In the genomic region with DNA sequence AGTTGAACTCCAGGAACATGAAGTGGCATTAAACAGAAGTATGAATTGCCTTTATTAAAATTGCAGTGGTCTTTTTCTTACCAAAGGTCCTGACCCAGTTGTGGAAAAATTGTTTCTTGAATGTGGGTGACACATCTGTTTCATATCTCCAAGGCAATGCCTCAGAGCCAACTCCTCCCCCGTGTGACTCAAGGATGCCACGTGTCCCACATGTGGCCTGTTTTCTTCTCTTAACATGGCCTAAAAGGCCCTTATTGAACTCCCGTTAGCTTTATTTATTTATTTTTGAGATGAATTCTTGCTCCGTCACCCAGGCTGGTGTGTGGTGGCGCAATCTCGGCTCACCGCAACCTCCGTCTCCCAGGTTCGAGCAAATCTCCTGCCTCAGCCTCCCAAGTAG, we compare ENCODE assay signal across 11 cellular contexts.
DNase-seq lines count a peak whose midpoint lies in the region; ATAC-seq and TF ChIP-seq lines count a peak whose summit lies in the region.
"Had no signal": no experiment of that assay in that cellular context is flagged by ENCODE, and none has a peak within 500 bp of the region (broad histone marks: within the 10 kb centered on the region; RNA-seq: fewer than 3 reads in every experiment).

No MANE protein-coding gene starts in this region.

- TF ChIP-seq CTCF in fibroblast of the aortic adventitia (IDR thresholded peaks at IDR 0.05; ENCODE audit: insufficient read depth, low read length), result no peak

- DNase-seq in GM04504 (ENCODE audit: low read depth) (peak; percentile 59), OCI-M1 (lab: John Stamatoyannopoulos, UW) (peak; percentile 10), fibroblast of the aortic adventitia (ENCODE audit: low read depth) (peak; percentile 70), A172 (ENCODE audit: low spot score) (no peak)
- peak; percentile 31 to 35 for DNase-seq in stimulated activated CD4-positive, alpha-beta T cell treated with anti-CD3 and anti-CD28 coated beads, Interleukin-2, amount 100 ng/mL, for 24 hours
- DNase-seq in effector CD8-positive, alpha-beta T cell (lab: John Stamatoyannopoulos, UW), result no peak
- DNase-seq: DMS79 treated with DMSO at 0.1 percent for 48 hours, naive B cell, NCI-H2029 treated with DMSO at 0.1 percent for 48 hours, T-helper 17 cell had no signal

- ATAC-seq in HG02852 (IDR thresholded peaks at IDR 0.05; ENCODE audit: unreplicated experiment), result no peak
- ATAC-seq: T-helper 17 cell had no signal

- H3K4me3 ChIP-seq in fibroblast of the aortic adventitia (ENCODE audit: low read depth, low read length), result no peak overlapping the region

Comparison
In these comparisons a context has a peak if more than half of its experiments do, and no peak if none do; other contexts are left out.
1. DNase-seq: peak in GM04504 (single experiment), OCI-M1 (single experiment), fibroblast of the aortic adventitia (single experiment) and stimulated activated CD4-positive, alpha-beta T cell treated with anti-CD3 and anti-CD28 coated beads, Interleukin-2, amount 100 ng/mL, for 24 hours (2 of 2); none in A172 (single experiment) and effector CD8-positive, alpha-beta T cell (single experiment).